11 cellular contexts compared by ENCODE assay signal in the genomic region with DNA sequence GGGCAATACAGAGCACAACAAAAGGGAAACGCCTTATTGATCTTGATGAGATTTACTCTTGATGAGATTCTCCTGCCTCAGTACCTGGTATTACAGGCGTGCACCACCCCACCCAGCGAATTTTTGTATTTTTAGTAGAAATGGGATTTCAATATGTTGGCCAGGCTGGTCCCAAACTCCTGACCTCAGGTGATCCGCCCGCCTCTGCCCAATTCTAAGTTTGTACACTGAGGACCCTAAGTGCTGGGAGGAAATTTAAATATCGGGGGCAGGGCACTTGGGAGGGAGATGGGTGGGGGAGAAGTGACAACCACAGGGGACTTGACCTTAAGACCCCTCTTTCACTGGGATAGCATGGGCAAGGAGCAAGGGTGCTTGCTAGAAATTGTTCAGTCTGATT. TPM values are rescaled to one million over a fixed set of nuclear protein-coding genes. Genes with fewer than 3 reads are reported as not detected.
DNase-seq lines count a peak whose midpoint lies in the region; ATAC-seq and TF ChIP-seq lines count a peak whose summit lies in the region.
"Had no signal": no experiment of that assay in that cellular context is flagged by ENCODE, and none has a peak within 500 bp of the region (broad histone marks: within the 10 kb centered on the region; RNA-seq: fewer than 3 reads in every experiment).

No MANE protein-coding gene starts in this region.

- CTCF ChIA-PET in CD4-positive, alpha-beta T cell (lab: Charles Lee): no interaction called here

- H3K36me3 ChIP-seq in KOPT-K1 (ENCODE audit: insufficient read depth, low read length): peaks cover 79% of the 10 kb centered on the region

- H3K4me3 Mint-ChIP-seq in CD4-positive, alpha-beta T cell: peak overlapping the region; percentile 95
- H3K4me3 Mint-ChIP-seq in nephron progenitor cell: peak overlapping the region; percentile 92

- H3K9me3 ChIP-seq in CD4-positive, alpha-beta T cell (ENCODE audit: control insufficient read depth, low read length): no peaks in the 10 kb centered on the region
- no peaks in the 10 kb centered on the region for H3K9me3 ChIP-seq in KOPT-K1 (ENCODE audit: insufficient read depth, low read length, poor library complexity, severe bottlenecking)

- no peaks in the 10 kb centered on the region for H3K9me3 Mint-ChIP-seq in CD4-positive, alpha-beta T cell
- H3K9me3 Mint-ChIP-seq in nephron progenitor cell: no peaks in the 10 kb centered on the region

- POLR2A ChIA-PET in CD4-positive, alpha-beta T cell (lab: Charles Lee): interaction anchor here (0.8 to 4.8 kb wide), 4 partner anchors 12 to 57 kb away, joined by 3 to 54 read pairs (median 18); a partner anchor contains a TSS

- DNase-seq in CD4-positive, alpha-beta T cell: no peak
- DNase-seq in cardiac fibroblast (ENCODE audit: low read depth in 2 of 2) (no peak), nephron progenitor cell (no peak), NCI-H1092 treated with DMSO at 0.1 percent for 48 hours (lab: John Stamatoyannopoulos, UW) (no peak), GM03348 (ENCODE audit: low spot score) (no peak), cerebellar nuclear complex (lab: John Stamatoyannopoulos, UW) (no peak)
- no peak for DNase-seq in stimulated activated CD4-positive, alpha-beta T cell treated with anti-CD3 and anti-CD28 coated beads, Interleukin-2, amount 100 ng/mL, for 24 hours
- DNase-seq: GDM1, HCEC 1CT, posterior cingulate gyrus had no signal

- H3K27ac Mint-ChIP-seq in CD4-positive, alpha-beta T cell: peak overlapping the region; percentile 93
- H3K27ac Mint-ChIP-seq in nephron progenitor cell: peak overlapping the region; percentile 26

- intact Hi-C loops in CD4-positive, alpha-beta T cell (cut with DNase I, micrococcal nuclease): loop anchor here (2.0 to 10.0 kb wide), 4 partner anchors 30 to 180 kb away; a partner anchor contains a TSS

- H3K36me3 Mint-ChIP-seq in CD4-positive, alpha-beta T cell (ENCODE audit: low read depth): peaks cover 81% of the 10 kb centered on the region
- peaks cover 37% of the 10 kb centered on the region for H3K36me3 Mint-ChIP-seq in nephron progenitor cell (ENCODE audit: low read depth)

- H3K4me3 ChIP-seq in cardiac fibroblast (replicated peaks in 1 of 2; ENCODE audit: low read depth in 2 of 2, low read length in 2 of 2): peak overlapping the region; percentile 62 to 68

- no peak for TF ChIP-seq CTCF in CD4-positive, alpha-beta T cell (IDR thresholded peaks at IDR 0.05)
- TF ChIP-seq CTCF in cardiac fibroblast (IDR thresholded peaks at IDR 0.05; ENCODE audit: low read depth, low read length): no peak
- no peak for TF ChIP-seq CTCF in nephron progenitor cell (IDR thresholded peaks at IDR 0.05)

- peaks cover 81% of the 10 kb centered on the region for H3K4me1 Mint-ChIP-seq in CD4-positive, alpha-beta T cell (ENCODE audit: low read depth)
- peaks cover 67% of the 10 kb centered on the region for H3K4me1 Mint-ChIP-seq in nephron progenitor cell

- H3K27ac ChIP-seq in CD4-positive, alpha-beta T cell (ENCODE audit: low read depth, low read length): peak overlapping the region; percentile 94
- H3K27ac ChIP-seq in KOPT-K1 (ENCODE audit: low read depth, low read length, poor library complexity, severe bottlenecking): peak overlapping the region; percentile 99

- ATAC-seq in CD4-positive, alpha-beta T cell (ENCODE audit: poor library complexity): no peak

- H3K27me3 ChIP-seq in CD4-positive, alpha-beta T cell (ENCODE audit: control insufficient read depth, insufficient read depth, low read length): no peaks in the 10 kb centered on the region

- H3K27me3 Mint-ChIP-seq in CD4-positive, alpha-beta T cell: no peaks in the 10 kb centered on the region
- no peaks in the 10 kb centered on the region for H3K27me3 Mint-ChIP-seq in nephron progenitor cell (ENCODE audit: low read depth, poor library complexity)

RNA-seq across cellular contexts. Expression of a gene that starts 14.1 kb away (rescaled TPM):
- 10 to 100 TPM; 86.5 to 87.9 TPM for total RNA-seq in CD4-positive, alpha-beta T cell

RNA-seq across cellular contexts. Expression of a gene that starts 23.4 kb away (rescaled TPM):
- total RNA-seq in CD4-positive, alpha-beta T cell: not detected

RNA-seq across cellular contexts. Expression of a gene that starts 42.0 kb away (rescaled TPM):
- total RNA-seq in CD4-positive, alpha-beta T cell: 1 to 10 TPM; 7.5 to 8.5 TPM
